Comparison of ENCODE assay signal across 21 cellular contexts in genomic region chr5:80242849-80243248, GRCh38.
"Had no signal": no experiment of that assay in that cellular context is flagged by ENCODE, and none has a peak within 500 bp of the region (broad histone marks: within the 10 kb centered on the region; RNA-seq: fewer than 3 reads in every experiment).

No MANE protein-coding gene starts in this region.

- H3K27me3 Mint-ChIP-seq: T-cell had no signal

- ATAC-seq: activated T-cell treated with anti-CD3 and anti-CD28 coated beads, Interleukin-2, amount 50 U/mL, for 4 hours; esophagus mucosa; left lobe of liver; natural killer cell; T-cell had no signal

- H3K4me3 ChIP-seq: adrenal gland, ascending aorta, prostate gland, spleen, tibial nerve, uterus had no signal

- H3K27me3 ChIP-seq: adrenal gland, ascending aorta, spleen, tibial nerve, uterus had no signal

- H3K36me3 ChIP-seq: adrenal gland, ascending aorta, prostate gland, uterus had no signal

- H3K9me3 ChIP-seq: ascending aorta, prostate gland, uterus had no signal

- DNase-seq: activated CD8-positive, alpha-beta memory T cell treated with anti-CD3 and anti-CD28 coated beads, Interleukin-2, amount 50 U/mL, for 48 hours; activated naive CD4-positive, alpha-beta T cell treated with anti-CD3 and anti-CD28 coated beads, Interleukin-2, amount 50 U/mL, for 16 hours; activated T-cell treated with anti-CD3 and anti-CD28 coated beads, Interleukin-2, amount 50 U/mL, for 4 hours; adrenal gland; central memory CD4-positive, alpha-beta T cell; dermis blood vessel endothelial cell; effector CD8-positive, alpha-beta T cell; foreskin melanocyte; kidney; natural killer cell; spleen; stimulated activated CD4-positive, alpha-beta T cell treated with anti-CD3 and anti-CD28 coated beads, Interleukin-4, amount 100 ng/mL, for 1 hour; stimulated activated naive CD4-positive, alpha-beta T cell treated with Interleukin-2 at 50 U/mL for 16 hours; substantia nigra; T-cell; uterus had no signal

- H3K27ac Mint-ChIP-seq: natural killer cell had no signal

- H3K27ac ChIP-seq: adrenal gland, ascending aorta, prostate gland, spleen, uterus had no signal

- H3K4me3 Mint-ChIP-seq: activated T-cell treated with anti-CD3 and anti-CD28 coated beads, Interleukin-2, amount 50 U/mL, for 4 hours; natural killer cell had no signal
